In genomic region chr4:118684873-118685811, GRCh38 we compare ENCODE assay signal across 8 cellular contexts. TPM values are rescaled to one million over a fixed set of nuclear protein-coding genes. Genes with fewer than 3 reads are reported as not detected.
DNase-seq lines count a peak whose midpoint lies in the region; TF ChIP-seq lines count a peak whose summit lies in the region.

Gene METTL14, plus strand, starts transcription at chr4:118685392. Its CDS starts 143 bp downstream, at chr4:118685535.

- peaks cover 31% of the 10 kb centered on the region for H3K4me1 Mint-ChIP-seq in HFFc6 (ENCODE audit: low read depth)
- peaks cover 32% of the 10 kb centered on the region for H3K4me1 Mint-ChIP-seq in activated naive CD8-positive, alpha-beta T cell (ENCODE audit: low read depth)
- peaks cover 24% of the 10 kb centered on the region for H3K4me1 Mint-ChIP-seq in osteocyte (ENCODE audit: unreplicated experiment)

- no peaks in the 10 kb centered on the region; the same call in none of the 2 replicates for H3K27me3 Mint-ChIP-seq in HFFc6 (ENCODE audit: insufficient read depth)
- no peaks in the 10 kb centered on the region for H3K27me3 Mint-ChIP-seq in activated naive CD8-positive, alpha-beta T cell
- H3K27me3 Mint-ChIP-seq in osteocyte (ENCODE audit: unreplicated experiment): peaks cover 18% of the 10 kb centered on the region

- H3K27me3 ChIP-seq in thymus (ENCODE audit: control insufficient read depth, insufficient read depth): no peaks in the 10 kb centered on the region

- peak; percentile 33 for TF ChIP-seq CTCF in HFFc6 (IDR thresholded peaks at IDR 0.05)
- TF ChIP-seq CTCF in NB4 (IDR thresholded peaks at IDR 0.05; ENCODE audit: low read depth, low read length): no peak
- peak; percentile 27 for TF ChIP-seq CTCF in osteocyte (IDR thresholded peaks at IDR 0.05)

- DNase-seq in HFFc6 (peak; percentile 85), NB4 (ENCODE audit: low read depth) (peak; percentile 95), SKM-1 treated with dmso at 0.1 percent for 144 hours (lab: John Stamatoyannopoulos, UW; ENCODE audit: unreplicated experiment) (peak; percentile 89), head of caudate nucleus (peak; percentile 88 to 97 (median 94)), osteocyte (ENCODE audit: extremely low spot score, unreplicated experiment) (peak; percentile 97)

- 6% methylated on average over 42 of the region's 42 CpGs for WGBS in thymus

- peaks cover 2% of the 10 kb centered on the region for H3K4me1 ChIP-seq in thymus (ENCODE audit: control insufficient read depth, insufficient read depth, low read length)

- H3K4me3 ChIP-seq in GM08714 (ENCODE audit: low read length) (peak within 1 kb of the TSS; percentile 92), NB4 (ENCODE audit: low read depth, low read length) (peak within 1 kb of the TSS; percentile 94), thymus (ENCODE audit: low read length) (peak within 1 kb of the TSS; percentile 61)

- peak; percentile 65 for TF ChIP-seq POLR2A in NB4 (IDR thresholded peaks at IDR 0.05; ENCODE audit: extremely low read depth, insufficient read length)

- no peaks in the 10 kb centered on the region for H3K9me3 Mint-ChIP-seq in HFFc6
- H3K9me3 Mint-ChIP-seq in activated naive CD8-positive, alpha-beta T cell (ENCODE audit: low read depth): no peaks in the 10 kb centered on the region
- H3K9me3 Mint-ChIP-seq in osteocyte (ENCODE audit: unreplicated experiment): no peaks in the 10 kb centered on the region

- peak within 1 kb of the TSS; percentile 95 for H3K27ac Mint-ChIP-seq in HFFc6
- H3K27ac Mint-ChIP-seq in activated naive CD8-positive, alpha-beta T cell: peak within 1 kb of the TSS; percentile 94
- H3K27ac Mint-ChIP-seq in osteocyte (ENCODE audit: unreplicated experiment): peak within 1 kb of the TSS; percentile 97

- H3K36me3 ChIP-seq in thymus (ENCODE audit: control insufficient read depth, insufficient read depth): peaks cover 11% of the 10 kb centered on the region

- no peaks in the 10 kb centered on the region for H3K36me3 Mint-ChIP-seq in HFFc6 (ENCODE audit: low read depth)
- peaks cover 6% of the 10 kb centered on the region for H3K36me3 Mint-ChIP-seq in activated naive CD8-positive, alpha-beta T cell
- peaks cover 7% of the 10 kb centered on the region for H3K36me3 Mint-ChIP-seq in osteocyte (ENCODE audit: unreplicated experiment)

- H3K27ac ChIP-seq in thymus (ENCODE audit: low read depth): peak within 1 kb of the TSS; percentile 64

- no peaks in the 10 kb centered on the region for H3K9me3 ChIP-seq in thymus (ENCODE audit: control insufficient read depth)

- peak within 1 kb of the TSS; percentile 100 for H3K4me3 Mint-ChIP-seq in HFFc6
- H3K4me3 Mint-ChIP-seq in activated naive CD8-positive, alpha-beta T cell: peak within 1 kb of the TSS; percentile 97
- H3K4me3 Mint-ChIP-seq in osteocyte (ENCODE audit: unreplicated experiment): peak within 1 kb of the TSS; percentile 96

- intact Hi-C loops in head of caudate nucleus (cut with DNase I): no loop called here

RNA-seq across cellular contexts. Expression of gene METTL14, which starts in this region (rescaled TPM):
- 10 to 100 TPM; 35.2 to 44.9 (median 39.5) TPM for total RNA-seq in HFFc6 (2021; fragmentation: NEBNext Ultra II Directional; extraction: Animal tissue kit (Norgen Biotek cat#: 25700))
- 52.0 and 54.5 TPM in 2 replicates for total RNA-seq in osteocyte
- polyA plus RNA-seq in thymus: 17.2 TPM

Comparison
In these comparisons a context has a peak if more than half of its experiments do, and no peak if none do; other contexts are left out.
1. Peak in every context shown above with its lines: DNase-seq, H3K4me3 ChIP-seq and H3K27ac ChIP-seq.